1 cellular context compared by ENCODE assay signal in genomic region chr17:60600490-60601431, GRCh38.
A peak's percentile ranks its signal among the peaks of the same experiment; 100 is the strongest.
TF ChIP-seq lines count a peak whose summit lies in the region.

No MANE protein-coding gene starts in this region.

TF ChIP-seq in K562, 482 proteins besides CTCF, POLR2A, EP300 and RAD21 (continued from another document and continues in another):
- TF ChIP-seq GTF3C2 (IDR thresholded peaks at IDR 0.05; ENCODE audit: borderline replicate concordance, extremely low read depth, insufficient read length) (peak; percentile 28), ARID4B (CRISPR knock-in tag; IDR thresholded peaks at IDR 0.05) (peak; percentile 88), RBM22 (IDR thresholded peaks at IDR 0.05; ENCODE audit: low read depth, low read length, poor library complexity, severe bottlenecking) (no peak), RBM39 (optimal IDR thresholded peaks at IDR 0.05; ENCODE audit: low read depth, low read length) (peak; percentile 70), FIP1L1 (IDR thresholded peaks at IDR 0.05; ENCODE audit: low read depth, low read length, poor library complexity, severe bottlenecking) (peak; percentile 16), PRDM10 (IDR thresholded peaks at IDR 0.05; ENCODE audit: partially characterized antibody) (peak; percentile 26), SMAD4 (CRISPR knock-in tag; conservative IDR thresholded peaks at IDR 0.05) (0 out of 2 replicates have a peak, but pooled peaks have one; percentile 5), TCF7L2 (IDR thresholded peaks at IDR 0.05; ENCODE audit: low read depth, low read length) (no peak), TAF7 (tag; IDR thresholded peaks at IDR 0.05) (no peak), TEAD1 (CRISPR knock-in tag; IDR thresholded peaks at IDR 0.05) (peak in 1 of 2 experiments; percentile 71; a peak in 2 of 4 replicates), HMGXB4 (CRISPR knock-in tag; IDR thresholded peaks at IDR 0.05) (peak; percentile 42; the same call in 1 of the 2 replicates), RBFOX2 (IDR thresholded peaks at IDR 0.05; ENCODE audit: low read depth, low read length) (peak; percentile 20), DIDO1 (tag; IDR thresholded peaks at IDR 0.05; ENCODE audit: low read depth) (no peak), PCBP2 (IDR thresholded peaks at IDR 0.05; ENCODE audit: low read depth, low read length, poor library complexity, severe bottlenecking) (no peak), ZNF511 (CRISPR knock-in tag; IDR thresholded peaks at IDR 0.05) (peak; percentile 55; the same call in 1 of the 2 replicates), ZKSCAN3 (CRISPR knock-in tag; IDR thresholded peaks at IDR 0.05) (no peak), FOXK2 (conservative IDR thresholded peaks at IDR 0.05 in 1 of 2, IDR thresholded peaks at IDR 0.05 in 1 of 2; ENCODE audit: low read depth in 2 of 2) (peak in 1 of 2 experiments; percentile 58; a peak in 2 of 4 replicates), RCOR1 (IDR thresholded peaks at IDR 0.05; ENCODE audit: borderline replicate concordance in 1 of 2, low read depth in 2 of 2, low read length in 2 of 2) (0 out of 4 replicates have a peak, but pooled peaks of 1 of the 2 experiments have one; percentile 60), GATA2 (CRISPR knock-in tag; IDR thresholded peaks at IDR 0.05) (no peak; the same call in 1 of the 2 replicates), STAT5B (CRISPR knock-in tag; IDR thresholded peaks at IDR 0.05) (no peak), ZNF12 (CRISPR knock-in tag; IDR thresholded peaks at IDR 0.05) (no peak), RBBP5 (IDR thresholded peaks at IDR 0.05; ENCODE audit: borderline replicate concordance, insufficient read depth, low read length, poor library complexity, severe bottlenecking) (peak; percentile 84), ZNF561 (CRISPR knock-in tag; conservative IDR thresholded peaks at IDR 0.05) (no peak), ZBTB11 (CRISPR knock-in tag; IDR thresholded peaks at IDR 0.05) (peak in 1 of 3 experiments; percentile 78; a peak in 2 of 6 replicates), POLR3G (IDR thresholded peaks at IDR 0.05; ENCODE audit: extremely low read depth, insufficient read length, insufficient replicate concordance) (no peak), ZNF77 (CRISPR knock-in tag; IDR thresholded peaks at IDR 0.05) (no peak), GTF2E2 (tag; IDR thresholded peaks at IDR 0.05) (0 out of 2 replicates have a peak, but pooled peaks have one; percentile 12), HOMEZ (CRISPR knock-in tag; IDR thresholded peaks at IDR 0.05) (no peak), RBM17 (IDR thresholded peaks at IDR 0.05; ENCODE audit: borderline replicate concordance, low read depth, low read length) (no peak), CREB1 (IDR thresholded peaks at IDR 0.05) (no peak), CREB1 (CRISPR knock-in tag; IDR thresholded peaks at IDR 0.05) (no peak), AFF1 (IDR thresholded peaks at IDR 0.05; ENCODE audit: low read depth in 1 of 2, partially characterized antibody in 2 of 2) (peak in 1 of 2 experiments; percentile 16)
